Comparison of ENCODE assay signal across 15 cellular contexts in the genomic region with DNA sequence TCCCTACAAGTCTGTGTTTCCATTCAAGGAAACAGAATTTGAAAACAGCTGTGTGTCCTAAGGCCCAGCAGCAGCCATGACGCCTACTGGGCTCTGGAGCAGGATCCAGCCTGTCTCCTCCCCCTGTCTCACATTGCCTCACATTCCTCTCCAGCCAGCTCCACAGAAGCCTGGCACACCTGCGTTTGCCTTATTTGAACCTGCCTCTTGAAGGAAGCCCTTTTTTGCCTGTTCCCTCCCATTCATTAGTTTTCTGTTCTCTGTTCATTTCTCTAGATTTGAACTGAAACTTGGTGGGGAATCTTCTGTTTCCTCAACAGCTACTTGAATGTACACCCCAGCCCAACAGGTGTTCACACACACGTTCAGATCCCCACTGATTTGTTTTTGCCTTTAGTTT.
DNase-seq lines count a peak whose midpoint lies in the region; ATAC-seq and TF ChIP-seq lines count a peak whose summit lies in the region.
"Had no signal": no experiment of that assay in that cellular context is flagged by ENCODE, and none has a peak within 500 bp of the region (broad histone marks: within the 10 kb centered on the region; RNA-seq: fewer than 3 reads in every experiment).

No MANE protein-coding gene starts in this region.

- ATAC-seq in GM18517 (IDR thresholded peaks at IDR 0.05; ENCODE audit: unreplicated experiment) (peak; percentile 62), GM21515 (IDR thresholded peaks at IDR 0.05; ENCODE audit: unreplicated experiment) (peak; percentile 63), HG03342 (IDR thresholded peaks at IDR 0.05; ENCODE audit: unreplicated experiment) (peak; percentile 52), foreskin keratinocyte (peak; percentile 57)
- ATAC-seq: activated CD4-positive, CD25-positive, alpha-beta regulatory T cell treated with anti-CD3 and anti-CD28 coated beads, Interleukin-2, amount 50 U/mL, for 24 hours had no signal

- no peak overlapping the region for H3K27ac ChIP-seq in foreskin keratinocyte
- H3K27ac ChIP-seq: adrenal gland had no signal

- intact Hi-C loops in activated naive CD4-positive, alpha-beta T cell treated with anti-CD3 and anti-CD28 coated beads for 36 hours (cut with micrococcal nuclease): no loop called here

- H3K4me1 Mint-ChIP-seq in activated naive CD4-positive, alpha-beta T cell treated with anti-CD3 and anti-CD28 coated beads for 36 hours (ENCODE audit: low read depth): no peaks in the 10 kb centered on the region

- CTCF ChIA-PET in activated naive CD4-positive, alpha-beta T cell treated with anti-CD3 and anti-CD28 coated beads for 36 hours (lab: Charles Lee): no interaction called here

- DNase-seq in foreskin keratinocyte: peak; percentile 6 to 31
- no peak for DNase-seq in epidermal melanocyte (ENCODE audit: insufficient read length, low spot score)
- DNase-seq in mucosa of gallbladder (ENCODE audit: low spot score): no peak
- DNase-seq in NCI-H1417 treated with DMSO at 0.1 percent for 48 hours (lab: John Stamatoyannopoulos, UW): no peak
- DNase-seq in activated naive CD4-positive, alpha-beta T cell treated with anti-CD3 and anti-CD28 coated beads for 36 hours: no peak
- DNase-seq: adrenal gland; cortex of kidney; KBM-7; NCI-H2029 treated with DMSO at 0.1 percent for 48 hours; stimulated activated CD4-positive, alpha-beta T cell treated with anti-CD3 and anti-CD28 coated beads, Interleukin-4, amount 100 ng/mL, for 24 hours had no signal

- H3K4me1 ChIP-seq in foreskin keratinocyte: no peaks in the 10 kb centered on the region

- H3K27me3 Mint-ChIP-seq in activated naive CD4-positive, alpha-beta T cell treated with anti-CD3 and anti-CD28 coated beads for 36 hours (ENCODE audit: low read depth): no peaks in the 10 kb centered on the region
- H3K27me3 Mint-ChIP-seq: stimulated activated naive CD8-positive, alpha-beta T cell treated with anti-CD3 and anti-CD28 coated beads, Interleukin-15, Interleukin-2, amounts not matched to agents 100 ng/mL and 50 ng/mL, for 24 hours had no signal

- no peaks in the 10 kb centered on the region for H3K36me3 Mint-ChIP-seq in activated naive CD4-positive, alpha-beta T cell treated with anti-CD3 and anti-CD28 coated beads for 36 hours (ENCODE audit: low read depth)

- H3K27ac Mint-ChIP-seq in activated naive CD4-positive, alpha-beta T cell treated with anti-CD3 and anti-CD28 coated beads for 36 hours: no peak overlapping the region
- H3K27ac Mint-ChIP-seq: stimulated activated naive CD8-positive, alpha-beta T cell treated with anti-CD3 and anti-CD28 coated beads, Interleukin-15, Interleukin-2, amounts not matched to agents 100 ng/mL and 50 ng/mL, for 24 hours had no signal

- H3K27me3 ChIP-seq in foreskin keratinocyte: no peaks in the 10 kb centered on the region
- H3K27me3 ChIP-seq: adrenal gland had no signal

- H3K9me3 Mint-ChIP-seq in activated naive CD4-positive, alpha-beta T cell treated with anti-CD3 and anti-CD28 coated beads for 36 hours: peaks cover 2% of the 10 kb centered on the region
- H3K9me3 Mint-ChIP-seq: stimulated activated naive CD8-positive, alpha-beta T cell treated with anti-CD3 and anti-CD28 coated beads, Interleukin-15, Interleukin-2, amounts not matched to agents 100 ng/mL and 50 ng/mL, for 24 hours had no signal

- no peak for TF ChIP-seq CTCF in foreskin keratinocyte (conservative IDR thresholded peaks at IDR 0.05)

- H3K4me3 Mint-ChIP-seq in activated naive CD4-positive, alpha-beta T cell treated with anti-CD3 and anti-CD28 coated beads for 36 hours: no peak overlapping the region
- H3K4me3 Mint-ChIP-seq: stimulated activated naive CD8-positive, alpha-beta T cell treated with anti-CD3 and anti-CD28 coated beads, Interleukin-15, Interleukin-2, amounts not matched to agents 100 ng/mL and 50 ng/mL, for 24 hours had no signal

Comparison
In these comparisons a context has a peak if more than half of its experiments do, and no peak if none do; other contexts are left out.
1. DNase-seq: peak in foreskin keratinocyte (2 of 2); none in epidermal melanocyte (single experiment), mucosa of gallbladder (single experiment), NCI-H1417 treated with DMSO at 0.1 percent for 48 hours (single experiment) and activated naive CD4-positive, alpha-beta T cell treated with anti-CD3 and anti-CD28 coated beads for 36 hours (single experiment).
2. Peak in every context shown above with its lines, with median percentiles within 50 percentile points of each other: ATAC-seq.